11 cellular contexts compared by ENCODE assay signal in genomic region chr18:79071037-79071960, GRCh38. TPM values are rescaled to one million over a fixed set of nuclear protein-coding genes. Genes with fewer than 3 reads are reported as not detected.
DNase-seq lines count a peak whose midpoint lies in the region; ATAC-seq and TF ChIP-seq lines count a peak whose summit lies in the region.
"Had no signal": no experiment of that assay in that cellular context is flagged by ENCODE, and none has a peak within 500 bp of the region (broad histone marks: within the 10 kb centered on the region; RNA-seq: fewer than 3 reads in every experiment).

No MANE protein-coding gene starts in this region.

- H3K9me3 ChIP-seq in breast epithelium (no peaks in the 10 kb centered on the region), PC-9 (ENCODE audit: insufficient read depth, low read depth) (no peaks in the 10 kb centered on the region), thoracic aorta (no peaks in the 10 kb centered on the region)

- peak overlapping the region; percentile 94 for H3K4me2 ChIP-seq in PC-9

- H3F3A ChIP-seq in PC-9 (ENCODE audit: insufficient read depth, low read depth): peaks cover 19% of the 10 kb centered on the region

- DNase-seq in MCF 10A (ENCODE audit: unreplicated experiment) (no peak), breast epithelium (ENCODE audit: low spot score in 2 of 2) (no peak), PC-9 (no peak), ecto neural progenitor cell (ENCODE audit: low spot score) (peak; percentile 17), thoracic aorta (ENCODE audit: low spot score) (no peak), posterior cingulate gyrus (no peak)
- DNase-seq: NCI-H1048 had no signal

- peaks cover 6% of the 10 kb centered on the region for H3K36me3 Mint-ChIP-seq in MCF 10A (ENCODE audit: insufficient read depth, unreplicated experiment)

- peaks cover 5% of the 10 kb centered on the region; the same call in 1 of the 2 replicates for H4K20me1 ChIP-seq in PC-9 (ENCODE audit: insufficient read depth)

- no peaks in the 10 kb centered on the region for H3K9me2 ChIP-seq in PC-9 (ENCODE audit: insufficient read depth)

- H2AFZ ChIP-seq in PC-9: no peak overlapping the region
- H2AFZ ChIP-seq: parathyroid adenoma had no signal

- H3K27ac ChIP-seq in breast epithelium: no peak overlapping the region
- no peak overlapping the region for H3K27ac ChIP-seq in PC-9
- H3K27ac ChIP-seq in thoracic aorta: no peak overlapping the region
- H3K27ac ChIP-seq: parathyroid adenoma, SJSA1 had no signal

- no peak for ATAC-seq in thoracic aorta (ENCODE audit: insufficient number of reproducible peaks, low FRiP score, low read depth)
- ATAC-seq in GM18867 (IDR thresholded peaks at IDR 0.05; ENCODE audit: unreplicated experiment): no peak
- ATAC-seq in HG02885 (IDR thresholded peaks at IDR 0.05; ENCODE audit: poor library complexity, unreplicated experiment): no peak

- H3K4me3 Mint-ChIP-seq in MCF 10A (ENCODE audit: unreplicated experiment): peak overlapping the region; percentile 72

- no peak overlapping the region for H3K27ac Mint-ChIP-seq in MCF 10A (ENCODE audit: low read depth, unreplicated experiment)

- H3K4me3 ChIP-seq in breast epithelium (no peak overlapping the region), PC-9 (peak overlapping the region; percentile 97), thoracic aorta (peak overlapping the region; percentile 91)

- no peaks in the 10 kb centered on the region for H3K27me3 Mint-ChIP-seq in MCF 10A (ENCODE audit: insufficient read depth, unreplicated experiment)

- H3K4me1 ChIP-seq in breast epithelium (peaks cover 0 to 5% of the 10 kb centered on the region in 2 donors), PC-9 (replicated peaks; ENCODE audit: insufficient read depth) (peaks cover 10% of the 10 kb centered on the region), thoracic aorta (ENCODE audit: control insufficient read depth in 1 of 2, low read depth in 2 of 2) (peaks cover 12 to 16% of the 10 kb centered on the region in 2 donors)

- H3K27me3 ChIP-seq in breast epithelium: no peaks in the 10 kb centered on the region
- no peaks in the 10 kb centered on the region for H3K27me3 ChIP-seq in PC-9 (ENCODE audit: insufficient read depth, low read depth)
- H3K27me3 ChIP-seq in thoracic aorta (replicated peaks; ENCODE audit: insufficient read depth): no peaks in the 10 kb centered on the region
- H3K27me3 ChIP-seq: SJSA1 had no signal

- no peaks in the 10 kb centered on the region for H3K4me1 Mint-ChIP-seq in MCF 10A (ENCODE audit: insufficient read depth, unreplicated experiment)

- no peak for TF ChIP-seq CTCF in MCF 10A (IDR thresholded peaks at IDR 0.05; ENCODE audit: unreplicated experiment)
- TF ChIP-seq CTCF in breast epithelium (IDR thresholded peaks at IDR 0.05): no peak
- TF ChIP-seq CTCF in PC-9 (conservative IDR thresholded peaks at IDR 0.05): no peak
- TF ChIP-seq CTCF in thoracic aorta (IDR thresholded peaks at IDR 0.05): no peak

- H3K79me2 ChIP-seq in PC-9 (ENCODE audit: low read depth): peaks cover 40% of the 10 kb centered on the region

- intact Hi-C loops in MCF 10A (cut with micrococcal nuclease): no loop called here
- intact Hi-C loops in breast epithelium (cut with DNase I; ENCODE audit: low total_unique reads): no loop called here
- intact Hi-C loops in PC-9 (cut with micrococcal nuclease; ENCODE audit: unreplicated experiment): no loop called here
- intact Hi-C loops in posterior cingulate gyrus (cut with DNase I): no loop called here

- CTCF ChIA-PET in MCF 10A (lab: Yijun Ruan, JAX) (no interaction called here), PC-9 (lab: Charles Lee) (no interaction called here)

- TF ChIP-seq POLR2A in breast epithelium (IDR thresholded peaks at IDR 0.05): no peak

- no peaks in the 10 kb centered on the region for H3K36me3 ChIP-seq in breast epithelium
- no peaks in the 10 kb centered on the region for H3K36me3 ChIP-seq in PC-9 (ENCODE audit: low read depth)
- no peaks in the 10 kb centered on the region for H3K36me3 ChIP-seq in thoracic aorta

- H3K9me3 Mint-ChIP-seq in MCF 10A (ENCODE audit: unreplicated experiment): peaks cover 14% of the 10 kb centered on the region

- POLR2A ChIA-PET in MCF 10A (lab: Yijun Ruan, JAX) (no interaction called here), PC-9 (lab: Charles Lee; ENCODE audit: unreplicated experiment) (no interaction called here)

- BruUV-seq in MCF 10A (replicated peaks; lab: Mats Ljungman, UMichigan): no TSS peak
- no TSS peak for BruUV-seq in PC-9 (replicated peaks; lab: Mats Ljungman, UMichigan)

RNA-seq across cellular contexts. Expression of gene ATP9B, which starts 2.1 kb away (rescaled TPM):
- 25.5 and 34.4 TPM in 2 replicates for total RNA-seq in MCF 10A (2022)
- total RNA-seq in breast epithelium: 10 to 100 TPM; 42.1 to 55.9 (median 54.4) TPM
- 8.6 and 13.0 TPM in 2 replicates for total RNA-seq in PC-9 (2021)
- 10 to 100 TPM; 22.5 to 72.9 TPM for total RNA-seq in thoracic aorta

Comparison
In these comparisons a context has a peak if more than half of its experiments do, and no peak if none do; other contexts are left out.
1. H3K4me3 ChIP-seq: peak in PC-9 (single experiment) and thoracic aorta (single experiment); none in breast epithelium (0 of 3).